27 cellular contexts compared by ENCODE assay signal in the genomic region with DNA sequence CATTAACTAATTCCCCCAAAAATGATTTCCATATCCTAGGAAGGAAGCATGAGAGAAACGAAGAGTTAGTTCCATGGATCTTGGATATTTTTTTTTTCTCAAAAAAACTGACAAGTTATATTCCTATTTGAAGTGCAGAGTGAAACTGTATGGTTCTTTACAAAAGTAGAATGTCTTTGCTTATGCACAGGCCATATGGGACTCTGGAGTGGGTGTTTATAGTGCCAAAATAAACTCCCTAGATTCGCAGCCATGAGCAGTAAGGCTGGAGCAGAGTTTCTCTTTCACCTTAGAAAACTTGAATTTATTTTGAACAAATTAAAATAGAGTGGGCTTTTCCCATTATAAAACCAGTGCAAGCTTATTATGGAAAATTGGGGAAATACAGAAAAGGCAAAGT.
"Had no signal": no experiment of that assay in that cellular context is flagged by ENCODE, and none has a peak within 500 bp of the region (broad histone marks: within the 10 kb centered on the region; RNA-seq: fewer than 3 reads in every experiment).

No MANE protein-coding gene starts in this region.

- H3K36me3 Mint-ChIP-seq: activated CD4-positive, alpha-beta memory T cell treated with anti-CD3 and anti-CD28 coated beads for 36 hours; activated CD8-positive, alpha-beta memory T cell treated with anti-CD3 and anti-CD28 coated beads, Interleukin-2, amount 10 ng/mL, durations not matched to agents 7 days and 5 days; activated naive CD8-positive, alpha-beta T cell had no signal

- DNase-seq: activated CD4-positive, alpha-beta memory T cell treated with anti-CD3 and anti-CD28 coated beads for 36 hours; activated CD4-positive, alpha-beta T cell treated with anti-CD3 and anti-CD28 coated beads for 36 hours; activated CD4-positive, CD25-positive, alpha-beta regulatory T cell; activated CD4-positive, CD25-positive, alpha-beta regulatory T cell treated with anti-CD3 and anti-CD28 coated beads, Interleukin-2, amount 50 U/mL, for 72 hours; activated CD8-positive, alpha-beta memory T cell treated with anti-CD3 and anti-CD28 coated beads, Interleukin-2, amount 10 ng/mL, durations not matched to agents 7 days and 5 days; activated CD8-positive, alpha-beta memory T cell treated with anti-CD3 and anti-CD28 coated beads, Interleukin-2, amount 50 U/mL, for 48 hours; activated CD8-positive, alpha-beta T cell treated with anti-CD3 and anti-CD28 coated beads, Interleukin-2, amount 10 ng/mL, durations not matched to agents 7 days and 5 days; activated effector memory CD4-positive, alpha-beta T cell treated with Interleukin-2 at 50 U/mL for 16 hours; activated gamma-delta T cell treated with Interleukin-2 at 50 U/mL for 16 hours; activated naive CD4-positive, alpha-beta T cell treated with anti-CD3 and anti-CD28 coated beads, Interleukin-2, amount 50 U/mL, for 16 hours; activated naive CD4-positive, alpha-beta T cell treated with Interleukin-2 at 50 U/mL for 16 hours; activated T-cell treated with anti-CD3 and anti-CD28 coated beads for 4 hours; activated T-cell treated with anti-CD3 and anti-CD28 coated beads, Interleukin-2, amount 50 U/mL, for 4 hours; amniotic stem cell; brain microvascular endothelial cell; colonic mucosa; effector memory CD4-positive, alpha-beta T cell; endodermal cell; foreskin keratinocyte; gastrocnemius medialis; glutamatergic neuron; T-helper 2 cell had no signal

- H3K9me3 Mint-ChIP-seq: activated CD4-positive, alpha-beta memory T cell treated with anti-CD3 and anti-CD28 coated beads for 36 hours; activated CD4-positive, alpha-beta T cell treated with anti-CD3 and anti-CD28 coated beads, Interleukin-2, amount 10 ng/mL, durations not matched to agents 24 days and 14 days; activated T-cell treated with anti-CD3 and anti-CD28 coated beads, Interleukin-2, amount 50 U/mL, for 4 hours; activated T-helper 17 cell treated with anti-CD3 and anti-CD28 coated beads, Interleukin-2, amount 50 U/mL, for 72 hours; central memory CD8-positive, alpha-beta T cell; endodermal cell had no signal

- ATAC-seq: activated CD4-positive, alpha-beta T cell treated with anti-CD3 and anti-CD28 coated beads for 36 hours; activated CD8-positive, alpha-beta memory T cell treated with anti-CD3 and anti-CD28 coated beads, Interleukin-2, amount 10 ng/mL, durations not matched to agents 7 days and 5 days; activated CD8-positive, alpha-beta T cell treated with anti-CD3 and anti-CD28 coated beads, Interleukin-2, amount 10 ng/mL, durations not matched to agents 7 days and 5 days; activated T-cell treated with anti-CD3 and anti-CD28 coated beads, Interleukin-2, amount 50 U/mL, for 4 hours; activated T-helper 17 cell treated with anti-CD3 and anti-CD28 coated beads, Interleukin-2, amount 50 U/mL, for 72 hours; foreskin keratinocyte; gastrocnemius medialis had no signal

- H3K27ac ChIP-seq: brain microvascular endothelial cell, colonic mucosa, esophagus muscularis mucosa, foreskin keratinocyte, gastrocnemius medialis had no signal

- H3K27ac Mint-ChIP-seq: activated CD4-positive, alpha-beta memory T cell treated with anti-CD3 and anti-CD28 coated beads for 36 hours; activated CD4-positive, alpha-beta T cell treated with anti-CD3 and anti-CD28 coated beads, Interleukin-2, amount 10 ng/mL, durations not matched to agents 24 days and 14 days; activated CD8-positive, alpha-beta memory T cell treated with anti-CD3 and anti-CD28 coated beads, Interleukin-2, amount 10 ng/mL, durations not matched to agents 7 days and 5 days; activated CD8-positive, alpha-beta T cell treated with anti-CD3 and anti-CD28 coated beads, Interleukin-2, amount 10 ng/mL, durations not matched to agents 7 days and 5 days; activated naive CD8-positive, alpha-beta T cell; activated T-helper 17 cell treated with anti-CD3 and anti-CD28 coated beads, Interleukin-2, amount 50 U/mL, for 72 hours; endodermal cell had no signal

- H3K27me3 Mint-ChIP-seq: activated CD4-positive, alpha-beta memory T cell treated with anti-CD3 and anti-CD28 coated beads for 36 hours; activated CD4-positive, alpha-beta T cell treated with anti-CD3 and anti-CD28 coated beads for 36 hours; activated CD4-positive, alpha-beta T cell treated with anti-CD3 and anti-CD28 coated beads, Interleukin-2, amount 10 ng/mL, durations not matched to agents 24 days and 14 days; activated naive CD8-positive, alpha-beta T cell; activated T-helper 17 cell treated with anti-CD3 and anti-CD28 coated beads, Interleukin-2, amount 50 U/mL, for 72 hours; central memory CD8-positive, alpha-beta T cell had no signal

- H3K4me1 Mint-ChIP-seq: activated CD4-positive, alpha-beta T cell treated with anti-CD3 and anti-CD28 coated beads for 36 hours; activated CD4-positive, alpha-beta T cell treated with anti-CD3 and anti-CD28 coated beads, Interleukin-2, amount 10 ng/mL, durations not matched to agents 24 days and 14 days; activated CD8-positive, alpha-beta memory T cell treated with anti-CD3 and anti-CD28 coated beads, Interleukin-2, amount 10 ng/mL, durations not matched to agents 7 days and 5 days; activated T-helper 17 cell treated with anti-CD3 and anti-CD28 coated beads, Interleukin-2, amount 50 U/mL, for 72 hours; central memory CD8-positive, alpha-beta T cell had no signal

- H3K4me3 Mint-ChIP-seq: activated CD4-positive, alpha-beta memory T cell treated with anti-CD3 and anti-CD28 coated beads for 36 hours; activated CD4-positive, alpha-beta T cell treated with anti-CD3 and anti-CD28 coated beads for 36 hours; activated CD4-positive, alpha-beta T cell treated with anti-CD3 and anti-CD28 coated beads, Interleukin-2, amount 10 ng/mL, durations not matched to agents 24 days and 14 days; activated CD8-positive, alpha-beta memory T cell treated with anti-CD3 and anti-CD28 coated beads, Interleukin-2, amount 10 ng/mL, durations not matched to agents 7 days and 5 days; activated CD8-positive, alpha-beta T cell treated with anti-CD3 and anti-CD28 coated beads, Interleukin-2, amount 10 ng/mL, durations not matched to agents 7 days and 5 days; activated naive CD8-positive, alpha-beta T cell; activated T-cell treated with anti-CD3 and anti-CD28 coated beads, Interleukin-2, amount 50 U/mL, for 4 hours; activated T-helper 17 cell treated with anti-CD3 and anti-CD28 coated beads, Interleukin-2, amount 50 U/mL, for 72 hours; central memory CD8-positive, alpha-beta T cell; endodermal cell had no signal
